ENCODE assay signal across 24 cellular contexts in genomic region chr6:32922083-32922482, GRCh38. TPM values are rescaled to one million over a fixed set of nuclear protein-coding genes. Genes with fewer than 3 reads are reported as not detected.
"Had no signal": no experiment of that assay in that cellular context is flagged by ENCODE, and none has a peak within 500 bp of the region (broad histone marks: within the 10 kb centered on the region; RNA-seq: fewer than 3 reads in every experiment).

No MANE protein-coding gene starts in this region.

- H3K27me3 ChIP-seq: vagina had no signal

- H3K9me3 Mint-ChIP-seq: activated naive CD4-positive, alpha-beta T cell treated with anti-CD3 and anti-CD28 coated beads, Interleukin-2, amount 50 U/mL, for 72 hours; mesothelial cell of epicardium; natural killer cell; type B pancreatic cell had no signal

- H3K4me1 Mint-ChIP-seq: mesothelial cell of epicardium, natural killer cell had no signal

- H3K36me3 ChIP-seq: left ventricle myocardium inferior, sigmoid colon, thoracic aorta, vagina, WERI-Rb-1 had no signal

- H3K27ac ChIP-seq: left ventricle myocardium inferior, sigmoid colon, thoracic aorta, vagina, WERI-Rb-1 had no signal

- H3K4me3 ChIP-seq: left ventricle myocardium inferior, sigmoid colon, smooth muscle cell, thoracic aorta, vagina had no signal

- H3K4me1 ChIP-seq: left ventricle myocardium inferior, sigmoid colon, vagina had no signal

- ATAC-seq: activated CD8-positive, alpha-beta T cell treated with anti-CD3 and anti-CD28 coated beads, Interleukin-2, amount 10 ng/mL, durations not matched to agents 7 days and 5 days; activated naive CD4-positive, alpha-beta T cell treated with anti-CD3 and anti-CD28 coated beads, Interleukin-2, amount 50 U/mL, for 72 hours; esophagus mucosa; natural killer cell had no signal

- H3K4me2 ChIP-seq: smooth muscle cell had no signal

- H3K9me3 ChIP-seq: left ventricle myocardium inferior, sigmoid colon, thoracic aorta, vagina had no signal

- H3K4me3 Mint-ChIP-seq: activated CD8-positive, alpha-beta T cell treated with anti-CD3 and anti-CD28 coated beads, Interleukin-2, amount 10 ng/mL, durations not matched to agents 7 days and 5 days; mesothelial cell of epicardium; natural killer cell; type B pancreatic cell had no signal

- H3K27ac Mint-ChIP-seq: activated CD8-positive, alpha-beta T cell treated with anti-CD3 and anti-CD28 coated beads, Interleukin-2, amount 10 ng/mL, durations not matched to agents 7 days and 5 days; activated naive CD4-positive, alpha-beta T cell treated with anti-CD3 and anti-CD28 coated beads, Interleukin-2, amount 50 U/mL, for 72 hours; mesothelial cell of epicardium; natural killer cell; type B pancreatic cell had no signal

- H3K36me3 Mint-ChIP-seq: activated naive CD4-positive, alpha-beta T cell treated with anti-CD3 and anti-CD28 coated beads, Interleukin-2, amount 50 U/mL, for 72 hours; mesothelial cell of epicardium; natural killer cell; type B pancreatic cell had no signal

- DNase-seq: activated CD4-positive, alpha-beta T cell treated with anti-CD3 and anti-CD28 coated beads for 1 hour; activated CD4-positive, alpha-beta T cell treated with anti-CD3 and anti-CD28 coated beads, Interleukin-2, amount 50 U/mL, for 1 hour; activated CD8-positive, alpha-beta T cell treated with anti-CD3 and anti-CD28 coated beads, Interleukin-2, amount 10 ng/mL, durations not matched to agents 7 days and 5 days; activated gamma-delta T cell treated with Interleukin-2 at 50 U/mL for 16 hours; central memory CD4-positive, alpha-beta T cell; effector memory CD4-positive, alpha-beta T cell; foreskin melanocyte; glutamatergic neuron; hippocampal formation; kidney glomerular epithelial cell; left ventricle myocardium inferior; natural killer cell; sigmoid colon; stimulated activated CD4-positive, alpha-beta T cell treated with anti-CD3 and anti-CD28 coated beads, Interleukin-15, amount 100 ng/mL, for 24 hours; stimulated activated naive CD4-positive, alpha-beta T cell; WERI-Rb-1 had no signal

RNA-seq across cellular contexts. Expression of gene HLA-DMB, which starts 18.7 kb away (rescaled TPM):
- total RNA-seq: lung microvascular endothelial cell, mesothelial cell of epicardium, smooth muscle cell had no signal
- polyA plus RNA-seq: smooth muscle cell had no signal
